15 cellular contexts compared by ENCODE assay signal in the genomic region with DNA sequence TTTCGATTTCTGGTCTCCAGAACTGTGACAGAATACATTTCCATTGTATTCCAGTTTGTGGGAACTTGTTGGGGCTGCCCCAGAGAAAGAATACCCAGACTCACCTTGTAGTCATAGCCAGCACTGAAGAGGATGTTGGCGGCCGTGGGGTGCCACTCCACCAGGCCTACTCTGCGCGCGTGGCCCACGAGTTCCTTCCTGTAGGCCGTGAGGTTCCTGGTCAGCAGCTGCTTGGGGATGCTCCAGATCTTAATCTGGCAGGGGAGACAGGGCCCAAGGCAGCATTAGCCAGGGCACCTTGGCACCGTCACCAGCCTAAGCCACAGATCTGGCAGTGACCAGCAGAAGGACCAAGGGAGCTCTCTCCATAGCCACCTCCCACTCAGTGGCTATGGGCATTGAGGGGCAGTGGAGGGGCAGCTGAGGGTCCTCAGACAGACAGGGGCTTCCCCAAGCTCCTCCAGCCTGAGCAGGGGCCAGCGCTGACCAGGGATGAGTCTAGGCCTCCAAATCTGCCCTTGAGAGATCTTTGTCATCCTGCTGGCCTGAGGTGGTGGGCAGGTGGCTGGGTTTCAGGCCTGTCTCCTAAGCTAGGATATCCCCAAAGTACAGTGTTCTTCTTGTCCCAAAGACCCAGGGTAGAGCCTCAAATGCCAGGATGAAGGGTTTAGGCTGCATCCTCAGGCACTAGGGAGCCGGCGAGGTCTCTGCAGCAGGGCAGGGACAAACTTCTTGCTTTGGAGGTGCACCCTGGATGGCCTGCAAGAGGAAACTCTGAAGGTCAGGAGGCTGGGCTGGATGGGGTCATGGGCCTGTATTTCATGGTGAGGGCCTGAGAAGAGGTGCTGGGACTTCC.
"Had no signal": no experiment of that assay in that cellular context is flagged by ENCODE, and none has a peak within 500 bp of the region (broad histone marks: within the 10 kb centered on the region; RNA-seq: fewer than 3 reads in every experiment).

No MANE protein-coding gene starts in this region.

- H3K27ac Mint-ChIP-seq: activated naive CD8-positive, alpha-beta T cell treated with anti-CD3 and anti-CD28 coated beads for 36 hours; neural progenitor cell had no signal

- H3K4me3 Mint-ChIP-seq: activated naive CD8-positive, alpha-beta T cell treated with anti-CD3 and anti-CD28 coated beads for 36 hours; neural progenitor cell had no signal

- H3K27ac ChIP-seq: cardiac muscle cell, coronary artery, gastroesophageal sphincter, neural progenitor cell, skin epidermis, thoracic aorta, uterus had no signal

- H3K36me3 Mint-ChIP-seq: activated naive CD8-positive, alpha-beta T cell treated with anti-CD3 and anti-CD28 coated beads for 36 hours; neural progenitor cell had no signal

- H3K27me3 ChIP-seq: cardiac muscle cell, gastroesophageal sphincter, neural progenitor cell, stomach, uterus had no signal

- H3K27me3 Mint-ChIP-seq: activated naive CD8-positive, alpha-beta T cell treated with anti-CD3 and anti-CD28 coated beads for 36 hours had no signal

- H3K36me3 ChIP-seq: cardiac muscle cell, gastroesophageal sphincter, neural progenitor cell, thoracic aorta, uterus had no signal

- H3K4me2 ChIP-seq: neural progenitor cell had no signal

- DNase-seq: activated CD4-positive, alpha-beta T cell treated with anti-CD3 and anti-CD28 coated beads for 4 hours; activated gamma-delta T cell; activated naive CD8-positive, alpha-beta T cell treated with anti-CD3 and anti-CD28 coated beads for 36 hours; effector memory CD4-positive, alpha-beta T cell; left ventricle myocardium superior; stimulated activated CD4-positive, alpha-beta T cell treated with anti-CD3 and anti-CD28 coated beads, Interleukin-4, amount 100 ng/mL, for 4 hours; stomach; SW 1271; uterus had no signal

- H3K9me3 Mint-ChIP-seq: activated naive CD8-positive, alpha-beta T cell treated with anti-CD3 and anti-CD28 coated beads for 36 hours; neural progenitor cell had no signal

- H3K4me3 ChIP-seq: cardiac muscle cell, coronary artery, gastroesophageal sphincter, neural progenitor cell, skin epidermis, stomach, thoracic aorta, uterus had no signal

- H3K9ac ChIP-seq: neural progenitor cell had no signal

- H3K9me3 ChIP-seq: gastroesophageal sphincter, stomach, thoracic aorta, uterus had no signal

- H3K4me1 ChIP-seq: gastroesophageal sphincter, uterus had no signal

- H2AFZ ChIP-seq: neural progenitor cell had no signal
